In the genomic region with DNA sequence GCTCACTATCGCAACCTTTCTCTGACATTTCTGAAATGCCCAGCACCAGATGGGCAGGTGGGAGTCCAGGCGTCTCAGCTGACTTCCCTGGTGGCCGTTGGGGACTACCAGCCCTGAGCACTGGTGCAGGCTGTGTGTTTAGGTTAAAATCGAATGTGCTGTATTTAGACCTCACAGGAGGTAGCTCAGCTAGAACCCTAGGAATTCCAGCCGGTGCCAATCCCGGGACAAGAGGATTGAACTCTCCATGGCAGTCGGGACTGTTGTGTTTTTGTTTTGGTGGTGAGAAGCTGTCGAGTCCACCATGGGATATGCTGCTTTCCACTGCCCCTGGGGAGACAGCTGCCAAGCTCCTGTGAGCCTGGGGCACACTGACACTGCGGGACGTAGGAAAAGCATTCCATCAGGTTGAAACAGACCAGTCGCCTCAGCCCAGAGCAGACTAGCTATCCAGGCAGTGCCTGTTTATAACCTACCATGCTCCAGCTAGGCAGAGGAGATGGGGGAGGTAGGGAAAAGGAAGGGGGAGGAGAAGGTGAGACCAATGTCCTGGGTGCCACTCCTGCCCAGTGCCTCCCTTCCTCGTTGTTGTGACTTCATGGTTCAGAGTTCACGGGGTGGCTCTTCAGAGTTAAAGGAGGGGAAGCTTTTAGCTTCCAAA, we compare ENCODE assay signal across 8 cellular contexts. TPM values are rescaled to one million over a fixed set of nuclear protein-coding genes. Genes with fewer than 3 reads are reported as not detected.
A peak's percentile ranks its signal among the peaks of the same experiment; 100 is the strongest.
DNase-seq lines count a peak whose midpoint lies in the region; ATAC-seq and TF ChIP-seq lines count a peak whose summit lies in the region.
"Had no signal": no experiment of that assay in that cellular context is flagged by ENCODE, and none has a peak within 500 bp of the region (broad histone marks: within the 10 kb centered on the region; RNA-seq: fewer than 3 reads in every experiment).

No MANE protein-coding gene starts in this region.

- intact Hi-C loops in tibial artery (cut with DNase I; ENCODE audit: low total_unique reads) = loop anchor here (2.0 to 10.0 kb wide), 2 partner anchors 51 to 71 kb away; no protein-coding TSS in a partner anchor

- H3K36me3 ChIP-seq in tibial artery = peaks cover 8 to 18% (median 17%) of the 10 kb centered on the region in 3 donors

- H3K27ac ChIP-seq in tibial artery = peak overlapping the region; percentile 91 to 93

- no peak for TF ChIP-seq CTCF in astrocyte of the spinal cord (IDR thresholded peaks at IDR 0.05; ENCODE audit: low read depth, low read length)
- TF ChIP-seq CTCF in tibial artery (IDR thresholded peaks at IDR 0.05) = no peak

- H3K9me3 ChIP-seq in tibial artery = no peaks in the 10 kb centered on the region

- no peak for ATAC-seq in HG03025 (IDR thresholded peaks at IDR 0.05; ENCODE audit: low FRiP score, unreplicated experiment)

- peaks cover 10 to 100% (median 86%) of the 10 kb centered on the region in 4 donors for H3K4me1 ChIP-seq in tibial artery

- H3K4me3 ChIP-seq in astrocyte of the spinal cord (ENCODE audit: low read depth, low read length) (no peak overlapping the region), tibial artery (peak overlapping the region in 1 of 2 donors; percentile 8)

- DNase-seq in M059J (ENCODE audit: low read depth) (peak; percentile 100), astrocyte of the spinal cord (ENCODE audit: low read depth, low spot score) (peak; percentile 95), iris pigment epithelial cell (ENCODE audit: low read depth) (peak; percentile 70), tibial artery (peak in 1 of 2 donors; percentile 84), NCI-H526 treated with DMSO at 0.1 percent for 48 hours (lab: John Stamatoyannopoulos, UW) (no peak)
- DNase-seq in activated CD8-positive, alpha-beta memory T cell treated with anti-CD3 and anti-CD28 coated beads for 24 hours = no peak
- DNase-seq: NCI-H69 had no signal

- no peaks in the 10 kb centered on the region for H3K27me3 ChIP-seq in tibial artery

- in situ Hi-C loops in astrocyte of the spinal cord (cut with HindIII; ENCODE audit: low sequenced_read_pairs) = no loop called here

RNA-seq across cellular contexts. Expression of a gene that starts 52.9 kb away (rescaled TPM):
- total RNA-seq in M059J (2014; rRNA removed; shearing (Covaris generic)) = 120 and 173 TPM in 2 replicates

Comparison
In these comparisons a context has a peak if more than half of its experiments do, and no peak if none do; other contexts are left out.
1. DNase-seq: peak in M059J (single experiment), astrocyte of the spinal cord (single experiment) and iris pigment epithelial cell (single experiment); none in NCI-H526 treated with DMSO at 0.1 percent for 48 hours (single experiment) and activated CD8-positive, alpha-beta memory T cell treated with anti-CD3 and anti-CD28 coated beads for 24 hours (single experiment).